16 cellular contexts compared by ENCODE assay signal in the genomic region with DNA sequence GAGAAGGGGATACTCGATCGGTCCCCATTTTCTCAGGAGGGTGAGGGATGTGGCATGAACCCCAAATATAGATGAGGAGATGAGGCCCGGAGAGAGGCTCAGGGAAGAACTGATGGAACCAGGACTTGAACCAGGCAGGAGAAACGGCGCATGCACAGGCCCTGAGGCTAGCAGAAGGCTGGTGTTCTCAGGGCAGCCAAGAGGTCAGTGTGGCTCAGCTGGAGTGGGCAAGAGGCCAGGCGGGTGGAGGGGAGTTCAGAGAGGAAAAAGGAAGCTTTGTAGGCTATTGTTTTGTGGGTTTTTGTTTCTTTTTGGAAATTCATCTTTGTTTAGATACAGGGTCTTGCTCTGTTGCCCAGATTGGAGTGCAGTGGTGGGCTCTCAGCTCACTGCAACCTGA.
A peak's percentile ranks its signal among the peaks of the same experiment; 100 is the strongest.
DNase-seq lines count a peak whose midpoint lies in the region; ATAC-seq and TF ChIP-seq lines count a peak whose summit lies in the region.
"Had no signal": no experiment of that assay in that cellular context is flagged by ENCODE, and none has a peak within 500 bp of the region (broad histone marks: within the 10 kb centered on the region; RNA-seq: fewer than 3 reads in every experiment).

No MANE protein-coding gene starts in this region.

- H3K36me3 ChIP-seq in heart right ventricle: no peaks in the 10 kb centered on the region
- H3K36me3 ChIP-seq in suprapubic skin: no peaks in the 10 kb centered on the region

- no peaks in the 10 kb centered on the region for H3K9me3 Mint-ChIP-seq in stimulated activated memory B cell treated with anti-CD40 and anti-IgM and Interleukin-4, amounts not matched to agents 10 μg/mL and 1 μg/mL and 100 μg/mL, for 72 hours
- H3K9me3 Mint-ChIP-seq: activated T-cell treated with anti-CD3 and anti-CD28 coated beads, Interleukin-2, amount 50 U/mL, for 4 hours had no signal

- no peak overlapping the region for H3K27ac Mint-ChIP-seq in stimulated activated memory B cell treated with anti-CD40 and anti-IgM and Interleukin-4, amounts not matched to agents 10 μg/mL and 1 μg/mL and 100 μg/mL, for 72 hours

- no peak for TF ChIP-seq EP300 in suprapubic skin (IDR thresholded peaks at IDR 0.05)

- intact Hi-C loops in heart right ventricle (cut with DNase I): no loop called here

- H3K36me3 Mint-ChIP-seq in stimulated activated memory B cell treated with anti-CD40 and anti-IgM and Interleukin-4, amounts not matched to agents 10 μg/mL and 1 μg/mL and 100 μg/mL, for 72 hours: no peaks in the 10 kb centered on the region

- H3K9me3 ChIP-seq in heart right ventricle (peaks cover 0 to 5% (median 0%) of the 10 kb centered on the region in 11 donors), suprapubic skin (no peaks in the 10 kb centered on the region)

- no peaks in the 10 kb centered on the region for H3K27me3 ChIP-seq in heart right ventricle
- no peaks in the 10 kb centered on the region for H3K27me3 ChIP-seq in suprapubic skin
- H3K27me3 ChIP-seq: hepatocyte had no signal

- no peak for TF ChIP-seq CTCF in heart right ventricle (IDR thresholded peaks at IDR 0.05)
- TF ChIP-seq CTCF in suprapubic skin (IDR thresholded peaks at IDR 0.05): no peak

- H3K4me1 ChIP-seq in heart right ventricle (peaks cover 0 to 24% (median 0%) of the 10 kb centered on the region in 9 donors), suprapubic skin (peaks cover 7% of the 10 kb centered on the region)

- peaks cover 40% of the 10 kb centered on the region for H3K27me3 Mint-ChIP-seq in stimulated activated memory B cell treated with anti-CD40 and anti-IgM and Interleukin-4, amounts not matched to agents 10 μg/mL and 1 μg/mL and 100 μg/mL, for 72 hours

- no peak overlapping the region for H3K4me3 Mint-ChIP-seq in stimulated activated memory B cell treated with anti-CD40 and anti-IgM and Interleukin-4, amounts not matched to agents 10 μg/mL and 1 μg/mL and 100 μg/mL, for 72 hours
- H3K4me3 Mint-ChIP-seq: activated T-cell treated with anti-CD3 and anti-CD28 coated beads, Interleukin-2, amount 50 U/mL, for 4 hours had no signal

- WGBS in heart right ventricle, 2 donors: 74 to 81% methylated on average over 6 of the region's 6 CpGs
- 63% methylated on average over 6 of the region's 6 CpGs for WGBS in suprapubic skin

- peaks cover 37% of the 10 kb centered on the region for H3K4me1 Mint-ChIP-seq in stimulated activated memory B cell treated with anti-CD40 and anti-IgM and Interleukin-4, amounts not matched to agents 10 μg/mL and 1 μg/mL and 100 μg/mL, for 72 hours

- ATAC-seq in heart right ventricle: peak in 3 of 8 donors; percentile 36 to 48 (median 45)
- ATAC-seq in stimulated activated memory B cell treated with anti-CD40 and anti-IgM and Interleukin-4, amounts not matched to agents 10 μg/mL and 1 μg/mL and 100 μg/mL, for 72 hours: no peak
- ATAC-seq: activated T-cell treated with anti-CD3 and anti-CD28 coated beads, Interleukin-2, amount 50 U/mL, for 4 hours; Panc1 had no signal

- TF ChIP-seq POLR2A in suprapubic skin (IDR thresholded peaks at IDR 0.05): no peak

- H3K4me3 ChIP-seq in heart right ventricle (no peak overlapping the region), suprapubic skin (no peak overlapping the region)
- H3K4me3 ChIP-seq: hepatocyte, lung had no signal

- peak overlapping the region in 1 of 10 donors; percentile 62 for H3K27ac ChIP-seq in heart right ventricle
- no peak overlapping the region for H3K27ac ChIP-seq in suprapubic skin
- H3K27ac ChIP-seq: hepatocyte had no signal

- DNase-seq in C1 segment of cervical spinal cord (lab: John Stamatoyannopoulos, UW) (peak in 12 of 14 donors; percentile 3 to 76 (median 46)), anterior cingulate cortex (lab: John Stamatoyannopoulos, UW) (peak in 49 of 58 donors; percentile 14 to 85 (median 62)), heart right ventricle (peak; percentile 17 to 50), nucleus accumbens (lab: John Stamatoyannopoulos, UW) (peak in 51 of 56 donors; percentile 22 to 87 (median 62)), SW480 (ENCODE audit: low spot score) (no peak), HPDE6-E6E7 (ENCODE audit: extremely low spot score) (no peak), suprapubic skin (ENCODE audit: low spot score in 2 of 2) (no peak)
- DNase-seq: activated CD4-positive, alpha-beta T cell treated with anti-CD3 and anti-CD28 coated beads for 48 hours; activated T-cell treated with anti-CD3 and anti-CD28 coated beads, Interleukin-2, amount 50 U/mL, for 4 hours; DMS153; MV-4-11; NCI-H446 had no signal

Comparison
In these comparisons a context has a peak if more than half of its experiments do, and no peak if none do; other contexts are left out.
1. DNase-seq: peak in C1 segment of cervical spinal cord (12 of 14), anterior cingulate cortex (49 of 58), heart right ventricle (2 of 2) and nucleus accumbens (51 of 56); none in SW480 (single experiment), HPDE6-E6E7 (single experiment) and suprapubic skin (0 of 2).